Comparison of ENCODE assay signal across 1 cellular context in the genomic region with DNA sequence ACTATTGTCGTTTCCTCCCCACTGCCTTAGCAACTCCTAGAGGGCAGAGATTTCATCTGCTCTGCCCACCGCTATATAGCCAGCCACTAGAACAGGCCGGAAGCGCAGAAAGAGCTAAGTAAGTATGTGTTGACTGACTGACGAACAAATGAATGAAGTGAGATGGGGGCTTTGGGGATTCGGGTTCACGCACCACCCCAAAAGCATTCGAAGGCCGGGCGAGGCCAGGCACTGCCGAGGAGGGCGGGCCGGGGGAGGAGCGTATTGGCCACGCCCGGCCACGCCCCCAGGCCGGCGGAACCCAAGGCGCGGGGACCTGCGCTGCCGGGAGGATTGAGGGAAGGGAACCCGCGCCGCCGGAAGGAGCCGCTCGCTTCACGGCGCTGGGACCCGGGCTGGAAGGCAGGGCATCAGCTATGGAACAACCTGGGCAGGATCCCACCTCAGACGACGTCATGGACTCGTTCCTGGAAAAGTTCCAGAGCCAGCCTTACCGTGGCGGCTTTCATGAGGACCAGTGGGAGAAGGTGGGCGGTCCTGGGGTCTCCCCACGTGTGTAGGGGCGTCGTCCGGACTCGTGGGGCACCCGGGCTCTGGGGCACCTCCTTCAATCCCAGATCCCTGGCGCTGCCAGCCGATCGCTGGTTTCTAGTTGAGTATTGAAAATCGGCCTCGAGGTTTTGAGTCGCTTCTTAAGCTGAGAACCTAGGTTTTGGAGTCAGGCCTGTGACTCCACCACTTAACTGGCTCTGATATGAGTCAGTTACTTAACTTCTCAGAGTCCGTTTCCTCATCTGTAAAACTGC.
TF ChIP-seq lines count a peak whose summit lies in the region.

A gene with protein sequence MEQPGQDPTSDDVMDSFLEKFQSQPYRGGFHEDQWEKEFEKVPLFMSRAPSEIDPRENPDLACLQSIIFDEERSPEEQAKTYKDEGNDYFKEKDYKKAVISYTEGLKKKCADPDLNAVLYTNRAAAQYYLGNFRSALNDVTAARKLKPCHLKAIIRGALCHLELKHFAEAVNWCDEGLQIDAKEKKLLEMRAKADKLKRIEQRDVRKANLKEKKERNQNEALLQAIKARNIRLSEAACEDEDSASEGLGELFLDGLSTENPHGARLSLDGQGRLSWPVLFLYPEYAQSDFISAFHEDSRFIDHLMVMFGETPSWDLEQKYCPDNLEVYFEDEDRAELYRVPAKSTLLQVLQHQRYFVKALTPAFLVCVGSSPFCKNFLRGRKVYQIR (plus strand): TSS at position 369 of the 806 bp plus-strand sequence. CDS start 48 bp downstream, at position 417.

TF ChIP-seq in IMR-90, 13 proteins besides CTCF, POLR2A, EP300 and RAD21:
- no peak for TF ChIP-seq RCOR1 (IDR thresholded peaks at IDR 0.05; ENCODE audit: insufficient replicate concordance, low read length)
- TF ChIP-seq MAFK (IDR thresholded peaks at IDR 0.05; ENCODE audit: low read depth, low read length): no peak
- peak; percentile 92; the same call in 1 of the 2 replicates for TF ChIP-seq MXI1 (IDR thresholded peaks at IDR 0.05; ENCODE audit: borderline replicate concordance, low read depth, low read length)
- TF ChIP-seq CHD1 (IDR thresholded peaks at IDR 0.05; ENCODE audit: low read depth, low read length): 0 out of 2 replicates have a peak, but pooled peaks have one; percentile 41
- no peak for TF ChIP-seq FOS (IDR thresholded peaks at IDR 0.05; ENCODE audit: low read depth, low read length)
- TF ChIP-seq RFX5 (IDR thresholded peaks at IDR 0.05; ENCODE audit: low read depth, low read length): no peak
- TF ChIP-seq, protein P1, sequence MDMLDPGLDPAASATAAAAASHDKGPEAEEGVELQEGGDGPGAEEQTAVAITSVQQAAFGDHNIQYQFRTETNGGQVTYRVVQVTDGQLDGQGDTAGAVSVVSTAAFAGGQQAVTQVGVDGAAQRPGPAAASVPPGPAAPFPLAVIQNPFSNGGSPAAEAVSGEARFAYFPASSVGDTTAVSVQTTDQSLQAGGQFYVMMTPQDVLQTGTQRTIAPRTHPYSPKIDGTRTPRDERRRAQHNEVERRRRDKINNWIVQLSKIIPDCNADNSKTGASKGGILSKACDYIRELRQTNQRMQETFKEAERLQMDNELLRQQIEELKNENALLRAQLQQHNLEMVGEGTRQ (IDR thresholded peaks at IDR 0.05; ENCODE audit: low read depth, low read length): peak; percentile 20; the same call in 1 of the 2 replicates
- peak; percentile 68; the same call in 1 of the 2 replicates for TF ChIP-seq MAZ (IDR thresholded peaks at IDR 0.05; ENCODE audit: borderline replicate concordance, low read depth, low read length)
- TF ChIP-seq CEBPB (IDR thresholded peaks at IDR 0.05; ENCODE audit: low read depth, low read length): no peak
- TF ChIP-seq SMC3 (IDR thresholded peaks at IDR 0.05; ENCODE audit: low read depth, low read length): no peak
- TF ChIP-seq BHLHE40 (IDR thresholded peaks at IDR 0.05; ENCODE audit: low read depth, low read length): no peak
- no peak for TF ChIP-seq NFE2L2 (IDR thresholded peaks at IDR 0.05; ENCODE audit: low read depth, low read length)
TF ChIP-seq in IMR-90: peak in this region for 4.
